ENCODE assay signal across 8 cellular contexts in the genomic region with DNA sequence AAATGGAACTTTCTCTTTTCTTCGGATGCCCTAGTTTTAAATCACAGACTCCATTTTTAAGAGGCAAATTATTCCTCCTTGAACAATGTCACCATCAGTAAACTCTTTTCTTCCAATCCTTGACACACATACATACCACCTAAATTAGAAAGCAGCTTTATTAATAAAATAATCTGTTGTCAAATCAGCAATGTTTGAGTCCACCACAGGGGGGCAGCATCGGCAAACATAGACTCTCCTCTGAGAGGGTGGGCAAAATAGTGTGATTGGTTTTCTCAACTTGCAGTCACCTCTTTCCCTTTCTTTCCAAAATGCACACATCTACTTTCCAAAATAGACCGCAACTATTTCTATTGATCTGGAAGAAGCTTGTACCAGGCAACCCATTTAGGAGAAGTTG.
A peak's percentile ranks its signal among the peaks of the same experiment; 100 is the strongest.
DNase-seq lines count a peak whose midpoint lies in the region; ATAC-seq and TF ChIP-seq lines count a peak whose summit lies in the region.

No MANE protein-coding gene starts in this region.

- ATAC-seq in foreskin keratinocyte: no peak
- ATAC-seq in GM18873 (IDR thresholded peaks at IDR 0.05; ENCODE audit: low FRiP score, unreplicated experiment): no peak

- peaks cover 3% of the 10 kb centered on the region for H3K4me1 ChIP-seq in foreskin keratinocyte
- H3K4me1 ChIP-seq in thymus (ENCODE audit: control insufficient read depth, insufficient read depth, low read length): peaks cover 22% of the 10 kb centered on the region

- DNase-seq in ACHN (peak; percentile 11), H7 (peak; percentile 41), foreskin keratinocyte (no peak), DMS114 treated with DMSO at 0.1 percent for 48 hours (lab: John Stamatoyannopoulos, UW; ENCODE audit: unreplicated experiment) (no peak), NCI-H526 treated with DMSO at 0.1 percent for 48 hours (lab: John Stamatoyannopoulos, UW) (no peak)
- peak; percentile 54 to 59 for DNase-seq in activated CD4-positive, alpha-beta T cell treated with anti-CD3 and anti-CD28 coated beads, Interleukin-2, amount 50 U/mL, for 48 hours

- H3K27me3 ChIP-seq in H7 (ENCODE audit: control insufficient read depth, insufficient read depth, low read length): no peaks in the 10 kb centered on the region
- H3K27me3 ChIP-seq in foreskin keratinocyte: no peaks in the 10 kb centered on the region
- H3K27me3 ChIP-seq in thymus (ENCODE audit: control insufficient read depth, insufficient read depth): no peaks in the 10 kb centered on the region

- H3K27ac ChIP-seq in foreskin keratinocyte (no peak overlapping the region), thymus (ENCODE audit: low read depth) (no peak overlapping the region)

- no peak overlapping the region for H3K4me3 ChIP-seq in H7 (ENCODE audit: insufficient read depth, low read depth, low read length)
- H3K4me3 ChIP-seq in thymus (ENCODE audit: low read length): peak overlapping the region; percentile 26

- H3K36me3 ChIP-seq in H7 (replicated peaks; ENCODE audit: control insufficient read depth, insufficient read depth, low read length): no peaks in the 10 kb centered on the region
- H3K36me3 ChIP-seq in thymus (ENCODE audit: control insufficient read depth, insufficient read depth): no peaks in the 10 kb centered on the region

- in situ Hi-C loops in ACHN (cut with HindIII; ENCODE audit: low pct_ligation_motif_present, low pct_unique_long_range_greater_than_20kb, low sequenced_read_pairs): no loop called here

- WGBS in thymus: 70% methylated on average over 3 of the region's 3 CpGs

- no peaks in the 10 kb centered on the region for H3K9me3 ChIP-seq in thymus (ENCODE audit: control insufficient read depth)

- peak; percentile 78 for TF ChIP-seq CTCF in foreskin keratinocyte (conservative IDR thresholded peaks at IDR 0.05)

Comparison
In these comparisons a context has a peak if more than half of its experiments do, and no peak if none do; other contexts are left out.
1. DNase-seq: peak in ACHN (single experiment), H7 (single experiment) and activated CD4-positive, alpha-beta T cell treated with anti-CD3 and anti-CD28 coated beads, Interleukin-2, amount 50 U/mL, for 48 hours (2 of 2); none in foreskin keratinocyte (0 of 2), DMS114 treated with DMSO at 0.1 percent for 48 hours (single experiment) and NCI-H526 treated with DMSO at 0.1 percent for 48 hours (single experiment).